2 cellular contexts compared by ENCODE assay signal in genomic region chr5:29197636-29198035, GRCh38.
TF ChIP-seq lines count a peak whose summit lies in the region.

No MANE protein-coding gene starts in this region.

TF ChIP-seq in SK-N-SH, 30 proteins besides CTCF, POLR2A, EP300 and RAD21 (continued from another document):
- TF ChIP-seq REST (IDR thresholded peaks at IDR 0.05; ENCODE audit: low read depth, low read length) (no peak), JUND (IDR thresholded peaks at IDR 0.05) (0 out of 2 replicates have a peak, but pooled peaks have one; percentile 3), PBX3 (IDR thresholded peaks at IDR 0.05) (0 out of 2 replicates have a peak, but pooled peaks have one; percentile 11)
TF ChIP-seq in SK-N-SH: peak in this region for 3.

TF ChIP-seq in SK-N-SH treated with all-trans-retinoic acid at 6 μM for 48 hours, 23 proteins besides CTCF, POLR2A, EP300 and RAD21 (continued from another document):
- TF ChIP-seq ARNTL (CRISPR knock-in tag; IDR thresholded peaks at IDR 0.05; ENCODE audit: borderline replicate concordance, low read depth) (no peak), GLIS3 (CRISPR knock-in tag; IDR thresholded peaks at IDR 0.05) (no peak), PATZ1 (CRISPR knock-in tag; IDR thresholded peaks at IDR 0.05; ENCODE audit: borderline replicate concordance) (no peak), ESRRG (CRISPR knock-in tag; IDR thresholded peaks at IDR 0.05) (no peak)
TF ChIP-seq in SK-N-SH treated with all-trans-retinoic acid at 6 μM for 48 hours: peak in this region for 0.
